Comparison of ENCODE assay signal across 16 cellular contexts in genomic region chr9:114346146-114346545, GRCh38. TPM values are rescaled to one million over a fixed set of nuclear protein-coding genes. Genes with fewer than 3 reads are reported as not detected.
"Had no signal": no experiment of that assay in that cellular context is flagged by ENCODE, and none has a peak within 500 bp of the region (broad histone marks: within the 10 kb centered on the region; RNA-seq: fewer than 3 reads in every experiment).

No MANE protein-coding gene starts in this region.

- H3K9me3 Mint-ChIP-seq: stimulated activated naive CD8-positive, alpha-beta T cell treated with anti-CD3 and anti-CD28 coated beads, Interleukin-15, amount 100 ng/mL, for 72 hours had no signal

- DNase-seq: activated CD4-positive, CD25-positive, alpha-beta regulatory T cell; esophagus squamous epithelium; foreskin fibroblast; head of caudate nucleus; sigmoid colon; stimulated activated CD4-positive, alpha-beta T cell treated with anti-CD3 and anti-CD28 coated beads, Interleukin-2, amount 100 ng/mL, for 48 hours; stimulated activated naive CD8-positive, alpha-beta T cell treated with anti-CD3 and anti-CD28 coated beads, Interleukin-15, amount 100 ng/mL, for 72 hours; testis had no signal

- H3K27me3 Mint-ChIP-seq: stimulated activated naive CD8-positive, alpha-beta T cell treated with anti-CD3 and anti-CD28 coated beads, Interleukin-15, amount 100 ng/mL, for 72 hours had no signal

- ATAC-seq: left lobe of liver; stimulated activated naive CD8-positive, alpha-beta T cell treated with anti-CD3 and anti-CD28 coated beads, Interleukin-15, amount 100 ng/mL, for 72 hours had no signal

RNA-seq across cellular contexts. Expression of gene ORM2, which starts 16.5 kb away (rescaled TPM):
- total RNA-seq: astrocyte; cardiac muscle cell; esophagus squamous epithelium; osteocyte; pulmonary artery endothelial cell; sigmoid colon; T-helper 2 cell treated with Interferon-gamma antibody and Interleukin-4, amounts not matched to agents 100 ng/mL and 5 ng/mL, for 36 hours; urinary bladder had no signal
- polyA plus RNA-seq: cardiac muscle cell, neural cell had no signal

RNA-seq across cellular contexts. Expression of gene ORM1, which starts 23.2 kb away (rescaled TPM):
- total RNA-seq: astrocyte; cardiac muscle cell; osteocyte; pulmonary artery endothelial cell; sigmoid colon; T-helper 2 cell treated with Interferon-gamma antibody and Interleukin-4, amounts not matched to agents 100 ng/mL and 5 ng/mL, for 36 hours; testis had no signal
- polyA plus RNA-seq: neural cell had no signal
